26 cellular contexts compared by ENCODE assay signal in the genomic region with DNA sequence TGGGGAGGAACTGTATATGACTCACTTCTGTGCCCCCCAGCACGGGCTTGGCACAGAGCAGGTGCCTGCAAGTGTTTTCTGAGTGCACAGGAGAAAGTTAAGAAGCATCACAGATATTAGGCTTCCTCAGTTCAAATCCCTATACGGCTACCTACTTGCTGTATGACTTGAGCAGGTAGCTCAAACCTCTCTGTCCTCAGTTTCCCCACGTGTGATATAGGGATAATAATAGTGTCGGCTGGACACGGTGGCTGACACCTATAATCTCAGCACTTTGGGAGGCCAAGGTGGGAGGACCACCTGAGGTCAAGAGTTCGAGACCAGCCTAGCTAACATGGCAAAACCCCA.
"Had no signal": no experiment of that assay in that cellular context is flagged by ENCODE, and none has a peak within 500 bp of the region (broad histone marks: within the 10 kb centered on the region; RNA-seq: fewer than 3 reads in every experiment).

No MANE protein-coding gene starts in this region.

- ATAC-seq: effector memory CD8-positive, alpha-beta T cell; gastrocnemius medialis; left cardiac atrium; naive thymus-derived CD4-positive, alpha-beta T cell; upper lobe of right lung had no signal

- H3K36me3 ChIP-seq: brain microvascular endothelial cell, gastrocnemius medialis, neural progenitor cell, right atrium auricular region, suprapubic skin, tibial artery, upper lobe of right lung had no signal

- H3K9me3 ChIP-seq: gastrocnemius medialis, right atrium auricular region, suprapubic skin, tibial artery, upper lobe of right lung had no signal

- H3K27me3 Mint-ChIP-seq: activated CD4-positive, alpha-beta memory T cell treated with anti-CD3 and anti-CD28 coated beads for 36 hours had no signal

- DNase-seq: activated CD4-positive, alpha-beta memory T cell treated with anti-CD3 and anti-CD28 coated beads for 36 hours; activated CD4-positive, alpha-beta T cell treated with anti-CD3 and anti-CD28 coated beads for 4 hours; activated CD4-positive, CD25-positive, alpha-beta regulatory T cell; activated gamma-delta T cell; activated naive CD4-positive, alpha-beta T cell treated with anti-CD3 and anti-CD28 coated beads, Interleukin-2, amount 10 ng/mL, durations not matched to agents 7 days and 5 days; brain microvascular endothelial cell; cortex of kidney; effector memory CD8-positive, alpha-beta T cell; erythroblast; gastrocnemius medialis; left cardiac atrium; mammary epithelial cell; midbrain; occipital lobe; stimulated activated CD4-positive, alpha-beta T cell treated with anti-CD3 and anti-CD28 coated beads, Interleukin-15, amount 100 ng/mL, for 24 hours; stimulated activated naive CD4-positive, alpha-beta T cell; T-helper 1 cell had no signal

- H3K27ac ChIP-seq: brain microvascular endothelial cell, gastrocnemius medialis, hepatocyte, neural progenitor cell, right atrium auricular region, suprapubic skin, tibial artery, upper lobe of right lung had no signal

- H3K4me3 Mint-ChIP-seq: activated CD4-positive, alpha-beta memory T cell treated with anti-CD3 and anti-CD28 coated beads for 36 hours; activated naive CD4-positive, alpha-beta T cell treated with anti-CD3 and anti-CD28 coated beads, Interleukin-2, amount 10 ng/mL, durations not matched to agents 7 days and 5 days; activated naive CD8-positive, alpha-beta T cell treated with anti-CD3 and anti-CD28 coated beads, Interleukin-2, amount 10 ng/mL, durations not matched to agents 7 days and 5 days; effector memory CD8-positive, alpha-beta T cell; naive thymus-derived CD4-positive, alpha-beta T cell; T-helper 2 cell treated with Interferon-gamma antibody and Interleukin-4, amounts not matched to agents 5 μg/mL and 100 μg/mL, for 36 hours had no signal

- H3K9me3 Mint-ChIP-seq: activated CD4-positive, alpha-beta memory T cell treated with anti-CD3 and anti-CD28 coated beads for 36 hours; activated naive CD4-positive, alpha-beta T cell treated with anti-CD3 and anti-CD28 coated beads, Interleukin-2, amount 10 ng/mL, durations not matched to agents 7 days and 5 days; activated naive CD8-positive, alpha-beta T cell treated with anti-CD3 and anti-CD28 coated beads, Interleukin-2, amount 10 ng/mL, durations not matched to agents 7 days and 5 days; effector memory CD8-positive, alpha-beta T cell; naive thymus-derived CD4-positive, alpha-beta T cell; T-helper 2 cell treated with Interferon-gamma antibody and Interleukin-4, amounts not matched to agents 5 μg/mL and 100 μg/mL, for 36 hours had no signal

- H3K36me3 Mint-ChIP-seq: activated CD4-positive, alpha-beta memory T cell treated with anti-CD3 and anti-CD28 coated beads for 36 hours; activated naive CD4-positive, alpha-beta T cell treated with anti-CD3 and anti-CD28 coated beads, Interleukin-2, amount 10 ng/mL, durations not matched to agents 7 days and 5 days; activated naive CD8-positive, alpha-beta T cell treated with anti-CD3 and anti-CD28 coated beads, Interleukin-2, amount 10 ng/mL, durations not matched to agents 7 days and 5 days; naive thymus-derived CD4-positive, alpha-beta T cell; neural progenitor cell had no signal

- H3K27ac Mint-ChIP-seq: activated CD4-positive, alpha-beta memory T cell treated with anti-CD3 and anti-CD28 coated beads for 36 hours; activated naive CD4-positive, alpha-beta T cell treated with anti-CD3 and anti-CD28 coated beads, Interleukin-2, amount 10 ng/mL, durations not matched to agents 7 days and 5 days; activated naive CD8-positive, alpha-beta T cell treated with anti-CD3 and anti-CD28 coated beads, Interleukin-2, amount 10 ng/mL, durations not matched to agents 7 days and 5 days; effector memory CD8-positive, alpha-beta T cell; neural progenitor cell; T-helper 2 cell treated with Interferon-gamma antibody and Interleukin-4, amounts not matched to agents 5 μg/mL and 100 μg/mL, for 36 hours had no signal
